In genomic region chr10:95315509-95315908, GRCh38 we compare ENCODE assay signal across 2 cellular contexts.
A peak's percentile ranks its signal among the peaks of the same experiment; 100 is the strongest.
TF ChIP-seq lines count a peak whose summit lies in the region.

No MANE protein-coding gene starts in this region.

TF ChIP-seq in IMR-90, 13 proteins besides CTCF, POLR2A, EP300 and RAD21 (continued from another document):
- TF ChIP-seq RCOR1 (IDR thresholded peaks at IDR 0.05; ENCODE audit: insufficient replicate concordance, low read length) (no peak), MXI1 (IDR thresholded peaks at IDR 0.05; ENCODE audit: borderline replicate concordance, low read depth, low read length) (no peak)

TF ChIP-seq in SK-N-SH, 30 proteins besides CTCF, POLR2A, EP300 and RAD21 (continued from another document):
- TF ChIP-seq GATA2 (CRISPR knock-in tag; IDR thresholded peaks at IDR 0.05) = peak; percentile 59
- no peak for TF ChIP-seq POLR2AphosphoS5 (IDR thresholded peaks at IDR 0.05; ENCODE audit: low read depth, low read length)
